Comparison of ENCODE assay signal across 8 cellular contexts in genomic region chr3:100710355-100711198, GRCh38. TPM values are rescaled to one million over a fixed set of nuclear protein-coding genes. Genes with fewer than 3 reads are reported as not detected.
DNase-seq lines count a peak whose midpoint lies in the region; ATAC-seq, FAIRE-seq and TF ChIP-seq lines count a peak whose summit lies in the region.

No MANE protein-coding gene starts in this region.

- H3K4me3 ChIP-seq in SJSA1 (peak overlapping the region; percentile 68), skeletal muscle tissue (ENCODE audit: low read length in 3 of 3) (peak overlapping the region; percentile 66 to 81 (median 74))

- H3K9ac ChIP-seq in skeletal muscle tissue (ENCODE audit: low read depth in 1 of 3, low read length in 3 of 3) = peak overlapping the region; percentile 78 to 82 (median 82)

- TF ChIP-seq CTCF in C4-2B (conservative IDR thresholded peaks at IDR 0.05) = peak; percentile 42

- H3K36me3 ChIP-seq in SJSA1 (peaks cover 32% of the 10 kb centered on the region), skeletal muscle tissue (ENCODE audit: control insufficient read depth in 3 of 3, insufficient read depth in 3 of 3, low read length in 3 of 3) (peaks cover 4 to 14% (median 8%) of the 10 kb centered on the region in 3 donors)

- H3K9me3 ChIP-seq in SJSA1 (replicated peaks) (no peaks in the 10 kb centered on the region), skeletal muscle tissue (ENCODE audit: control insufficient read depth in 3 of 3, low read length in 3 of 3) (no peaks in the 10 kb centered on the region)

- peaks cover 10 to 12% of the 10 kb centered on the region in 2 donors for H3K9me3 Mint-ChIP-seq in activated naive CD4-positive, alpha-beta T cell treated with anti-CD3 and anti-CD28 coated beads, Interleukin-2, amount 50 U/mL, for 72 hours

- H3K27me3 ChIP-seq in SJSA1 (replicated peaks) (no peaks in the 10 kb centered on the region), skeletal muscle tissue (ENCODE audit: control insufficient read depth in 3 of 3, insufficient read depth in 3 of 3, low read length in 3 of 3) (no peaks in the 10 kb centered on the region)

- DNase-seq in GM19239 (ENCODE audit: insufficient read length, low spot score) (peak; percentile 36), SJSA1 (ENCODE audit: low read depth in 1 of 2, low spot score in 2 of 2) (peak; percentile 57), hepatic stellate cell (ENCODE audit: low spot score) (peak; percentile 72), occipital lobe (lab: John Stamatoyannopoulos, UW) (no peak)
- peak; percentile 61 to 76 for DNase-seq in activated naive CD4-positive, alpha-beta T cell treated with anti-CD3 and anti-CD28 coated beads, Interleukin-2, amount 50 U/mL, for 72 hours (ENCODE audit: low spot score in 2 of 2)

- H3K27ac Mint-ChIP-seq in activated naive CD4-positive, alpha-beta T cell treated with anti-CD3 and anti-CD28 coated beads, Interleukin-2, amount 50 U/mL, for 72 hours = peak overlapping the region; percentile 87 to 97

- H3K36me3 Mint-ChIP-seq in activated naive CD4-positive, alpha-beta T cell treated with anti-CD3 and anti-CD28 coated beads, Interleukin-2, amount 50 U/mL, for 72 hours = peaks cover 32 to 57% of the 10 kb centered on the region in 2 donors

- ATAC-seq in HG03439 (IDR thresholded peaks at IDR 0.05; ENCODE audit: unreplicated experiment) = peak; percentile 40
- ATAC-seq in activated naive CD4-positive, alpha-beta T cell treated with anti-CD3 and anti-CD28 coated beads, Interleukin-2, amount 50 U/mL, for 72 hours = peak; percentile 49 to 63

- H3K27ac ChIP-seq in C4-2B (peak overlapping the region; percentile 86), SJSA1 (peak overlapping the region; percentile 1; the same call in 1 of the 2 replicates), skeletal muscle tissue (ENCODE audit: low read depth, low read length) (peak overlapping the region; percentile 79)

- H3K4me1 ChIP-seq in SJSA1 (replicated peaks) (peaks cover 10% of the 10 kb centered on the region), skeletal muscle tissue (ENCODE audit: control insufficient read depth in 3 of 3, insufficient read depth in 3 of 3, low read length in 3 of 3) (peaks cover 2 to 15% (median 14%) of the 10 kb centered on the region in 3 donors)

- peak; percentile 86 for FAIRE-seq in GM19239 (lab: Jason Lieb, UNC)

RNA-seq across cellular contexts. Expression of gene TFG, which starts 1.3 kb away (rescaled TPM):
- total RNA-seq in SJSA1 (2014; rRNA removed; shearing (Covaris generic)) = 60.2 and 85.8 TPM in 2 replicates
- 10 to 100 TPM; 44.8 to 74.0 TPM for total RNA-seq in activated naive CD4-positive, alpha-beta T cell treated with anti-CD3 and anti-CD28 coated beads, Interleukin-2, amount 50 U/mL, for 72 hours
- 60.0 TPM for total RNA-seq in skeletal muscle tissue
- 64.3 TPM for total RNA-seq in occipital lobe

Comparison
In these comparisons a context has a peak if more than half of its experiments do, and no peak if none do; other contexts are left out.
1. H3K27ac ChIP-seq: peak in every context shown above with its lines; median percentile 86 in C4-2B; 79 in skeletal muscle tissue; 1 in SJSA1.